ENCODE assay signal across 8 cellular contexts in genomic region chrX:136170109-136170800, GRCh38. TPM values are rescaled to one million over a fixed set of nuclear protein-coding genes. Genes with fewer than 3 reads are reported as not detected.
DNase-seq lines count a peak whose midpoint lies in the region; ATAC-seq and TF ChIP-seq lines count a peak whose summit lies in the region.
"Had no signal": no experiment of that assay in that cellular context is flagged by ENCODE, and none has a peak within 500 bp of the region (broad histone marks: within the 10 kb centered on the region; RNA-seq: fewer than 3 reads in every experiment).

No MANE protein-coding gene starts in this region.

- H3K27me3 ChIP-seq in Peyer's patch: no peaks in the 10 kb centered on the region
- no peaks in the 10 kb centered on the region for H3K27me3 ChIP-seq in esophagus muscularis mucosa
- H3K27me3 ChIP-seq in vagina: no peaks in the 10 kb centered on the region

- intact Hi-C loops in esophagus muscularis mucosa (cut with DNase I) (loop anchor here (5.0 kb wide), 1 partner anchor 97 kb away; no protein-coding TSS in a partner anchor), mucosa of descending colon (cut with DNase I, micrococcal nuclease) (no loop called here), vagina (cut with DNase I) (loop anchor here (5.0 kb wide), 1 partner anchor 37 kb away; no protein-coding TSS in a partner anchor)

- WGBS in esophagus muscularis mucosa: 48% methylated on average over 9 of the region's 9 CpGs

- H3K36me3 ChIP-seq in Peyer's patch (no peaks in the 10 kb centered on the region), esophagus muscularis mucosa (no peaks in the 10 kb centered on the region), mucosa of descending colon (ENCODE audit: low read depth) (no peaks in the 10 kb centered on the region), vagina (no peaks in the 10 kb centered on the region)

- no peak for TF ChIP-seq EP300 in esophagus muscularis mucosa (IDR thresholded peaks at IDR 0.05)

- H3K4me1 ChIP-seq in Peyer's patch (no peaks in the 10 kb centered on the region), esophagus muscularis mucosa (peaks cover 36 to 95% (median 83%) of the 10 kb centered on the region in 4 donors), mucosa of descending colon (ENCODE audit: low read depth) (no peaks in the 10 kb centered on the region), vagina (peaks cover 28% of the 10 kb centered on the region)

- no peaks in the 10 kb centered on the region for H3K9me3 ChIP-seq in Peyer's patch
- H3K9me3 ChIP-seq in esophagus muscularis mucosa: no peaks in the 10 kb centered on the region
- H3K9me3 ChIP-seq in mucosa of descending colon: no peaks in the 10 kb centered on the region
- no peaks in the 10 kb centered on the region for H3K9me3 ChIP-seq in vagina

- DNase-seq in Peyer's patch (no peak), esophagus muscularis mucosa (ENCODE audit: extremely low spot score) (no peak), mucosa of descending colon (no peak), vagina (ENCODE audit: extremely low spot score in 2 of 2) (no peak), mucosa of gallbladder (ENCODE audit: low spot score) (no peak), NCI-H510A treated with DMSO at 0.1 percent for 48 hours (lab: John Stamatoyannopoulos, UW) (no peak)
- DNase-seq: activated gamma-delta T cell treated with Interleukin-2 at 50 U/mL for 16 hours had no signal

- H3K4me3 ChIP-seq in Peyer's patch (no peak overlapping the region), esophagus muscularis mucosa (peak overlapping the region; percentile 24 to 42 (median 36)), mucosa of descending colon (no peak overlapping the region), vagina (no peak overlapping the region)

- TF ChIP-seq POLR2A in Peyer's patch (IDR thresholded peaks at IDR 0.05): no peak
- TF ChIP-seq POLR2A in esophagus muscularis mucosa (IDR thresholded peaks at IDR 0.05; ENCODE audit: low read depth): no peak
- no peak for TF ChIP-seq POLR2A in vagina (IDR thresholded peaks at IDR 0.05)

- TF ChIP-seq CTCF in Peyer's patch (IDR thresholded peaks at IDR 0.05) (peak in 3 of 6 experiments; percentile 34 to 49 (median 48)), esophagus muscularis mucosa (IDR thresholded peaks at IDR 0.05) (peak; percentile 20 to 40 (median 40)), mucosa of descending colon (IDR thresholded peaks at IDR 0.05) (no peak), vagina (IDR thresholded peaks at IDR 0.05) (no peak)

- ATAC-seq in mucosa of descending colon (peak; percentile 41), GM21723 (IDR thresholded peaks at IDR 0.05; ENCODE audit: unreplicated experiment) (no peak)

- peak overlapping the region in 3 of 4 donors; percentile 55 to 80 (median 62) for H3K27ac ChIP-seq in Peyer's patch
- H3K27ac ChIP-seq in esophagus muscularis mucosa (replicated peaks in 1 of 4): peak overlapping the region; percentile 84 to 99 (median 96)
- peak overlapping the region; percentile 66 for H3K27ac ChIP-seq in vagina

RNA-seq across cellular contexts. Expression of gene FHL1, which starts 22.9 kb away (rescaled TPM):
- total RNA-seq in Peyer's patch (100 to 1,000 TPM in 2 of 4 donors, 10 to 100 TPM in 2; 33.8 to 302 (median 120) TPM), esophagus muscularis mucosa (1,000 to 10,000 TPM; 2,189 to 3,092 (median 2,823) TPM), mucosa of descending colon (100 to 1,000 TPM in 1 of 3 donors, 10 to 100 TPM in 2; 36.8 to 472 (median 53.2) TPM), vagina (337 TPM), mucosa of gallbladder (381 TPM)

Comparison
In these comparisons a context has a peak if more than half of its experiments do, and no peak if none do; other contexts are left out.
1. H3K4me3 ChIP-seq: peak in esophagus muscularis mucosa (4 of 4); none in Peyer's patch (0 of 4), mucosa of descending colon (single experiment) and vagina (0 of 2).
2. CTCF ChIP-seq: peak in esophagus muscularis mucosa (3 of 3); none in mucosa of descending colon (single experiment) and vagina (0 of 3).
3. intact Hi-C loops: an anchor here in esophagus muscularis mucosa (5.0 kb wide) and vagina (5.0 kb wide); none called in mucosa of descending colon.
4. Peak in every context shown above with its lines, with median percentiles within 50 percentile points of each other: H3K27ac ChIP-seq.